ENCODE assay signal across 13 cellular contexts in genomic region chr16:75062944-75063444, GRCh38. TPM values are rescaled to one million over a fixed set of nuclear protein-coding genes. Genes with fewer than 3 reads are reported as not detected.
DNase-seq lines count a peak whose midpoint lies in the region; ATAC-seq and TF ChIP-seq lines count a peak whose summit lies in the region.
"Had no signal": no experiment of that assay in that cellular context is flagged by ENCODE, and none has a peak within 500 bp of the region (broad histone marks: within the 10 kb centered on the region; RNA-seq: fewer than 3 reads in every experiment).

No MANE protein-coding gene starts in this region.

- H3K27ac ChIP-seq in Panc1 (ENCODE audit: low read length) (peak overlapping the region; percentile 65), iPS-20b (ENCODE audit: low read length) (no peak overlapping the region), spleen (peak overlapping the region in 1 of 8 donors; percentile 17), SJCRH30 (no peak overlapping the region)
- H3K27ac ChIP-seq: KMS-11 had no signal

- peaks cover 32% of the 10 kb centered on the region for H3K4me1 ChIP-seq in Panc1 (ENCODE audit: control insufficient read depth, insufficient read depth, low read length)
- peaks cover 11% of the 10 kb centered on the region; the same call in 1 of the 2 replicates for H3K4me1 ChIP-seq in iPS-20b (ENCODE audit: insufficient read depth, low read length)
- peaks cover 0 to 56% (median 27%) of the 10 kb centered on the region in 6 donors for H3K4me1 ChIP-seq in spleen
- H3K4me1 ChIP-seq in SJCRH30 = no peaks in the 10 kb centered on the region

- DNase-seq in T-helper 1 cell (no peak), Panc1 (ENCODE audit: low read depth, low spot score) (no peak), spleen (peak; percentile 77), HUDEP-2 (lab: John Stamatoyannopoulos, UW; ENCODE audit: unreplicated experiment in 76 of 76) (no peak), SJCRH30 (no peak), inferior parietal cortex (ENCODE audit: extremely low spot score) (no peak)
- DNase-seq: 8988T, NCI-H2029, NCI-H748 treated with DMSO at 0.1 percent for 48 hours had no signal

- intact Hi-C loops in Panc1 (cut with micrococcal nuclease; ENCODE audit: unreplicated experiment) = no loop called here
- intact Hi-C loops in spleen (cut with DNase I; ENCODE audit: low total_unique reads) = no loop called here

- H3K27me3 Mint-ChIP-seq in T-helper 1 cell treated with Interleukin-12 subunit alpha and Interleukin-12 subunit beta and Interleukin-4 antibody, amounts not matched to agents 30 μg/mL and 1 μg/mL, for 36 hours (ENCODE audit: low read depth) = no peaks in the 10 kb centered on the region

- H3K4me3 Mint-ChIP-seq in T-helper 1 cell treated with Interleukin-12 subunit alpha and Interleukin-12 subunit beta and Interleukin-4 antibody, amounts not matched to agents 30 μg/mL and 1 μg/mL, for 36 hours = no peak overlapping the region

- 62 to 81% (median 71%) methylated on average over 6 to 9 of the region's 9 CpGs for WGBS in spleen, 5 donors

- peaks cover 25% of the 10 kb centered on the region for H3K36me3 Mint-ChIP-seq in T-helper 1 cell treated with Interleukin-12 subunit alpha and Interleukin-12 subunit beta and Interleukin-4 antibody, amounts not matched to agents 30 μg/mL and 1 μg/mL, for 36 hours (ENCODE audit: low read depth)

- H3K27me3 ChIP-seq in Panc1 (ENCODE audit: control insufficient read depth, insufficient read depth, low read length) (no peaks in the 10 kb centered on the region), iPS-20b (ENCODE audit: insufficient read depth, low read length) (no peaks in the 10 kb centered on the region), spleen (replicated peaks in 1 of 7) (peaks cover 0 to 22% (median 0%) of the 10 kb centered on the region in 7 donors), SJCRH30 (no peaks in the 10 kb centered on the region)

- H3K4me1 Mint-ChIP-seq in T-helper 1 cell treated with Interleukin-12 subunit alpha and Interleukin-12 subunit beta and Interleukin-4 antibody, amounts not matched to agents 30 μg/mL and 1 μg/mL, for 36 hours (ENCODE audit: low read depth) = peaks cover 63% of the 10 kb centered on the region

- no peak for TF ChIP-seq POLR2A in spleen (IDR thresholded peaks at IDR 0.05)

- no TSS peak for BruUV-seq in Panc1 (replicated peaks; lab: Mats Ljungman, UMichigan)

- H3K4me3 ChIP-seq in Panc1 (ENCODE audit: low read depth in 2 of 2, low read length in 2 of 2) (no peak overlapping the region), iPS-20b (ENCODE audit: low read length) (no peak overlapping the region), spleen (no peak overlapping the region), SJCRH30 (no peak overlapping the region)

- POLR2A ChIA-PET in Panc1 (lab: Charles Lee) = no interaction called here

- no peaks in the 10 kb centered on the region for H3K36me3 ChIP-seq in Panc1 (ENCODE audit: control insufficient read depth, insufficient read depth, low read length)
- no peaks in the 10 kb centered on the region for H3K36me3 ChIP-seq in iPS-20b (ENCODE audit: insufficient read depth, low read depth, low read length)
- no peaks in the 10 kb centered on the region for H3K36me3 ChIP-seq in spleen
- no peaks in the 10 kb centered on the region for H3K36me3 ChIP-seq in SJCRH30

- CTCF ChIA-PET in Panc1 (lab: Charles Lee) = interaction anchor here (0.6 kb wide), 2 partner anchors 12 to 132 kb away, joined by 3 to 12 read pairs; no protein-coding TSS in a partner anchor

- ATAC-seq in Panc1 = peak; percentile 29; the same call in 1 of the 2 replicates
- ATAC-seq: activated naive CD4-positive, alpha-beta T cell treated with anti-CD3 and anti-CD28 coated beads, Interleukin-2, amount 50 U/mL, for 72 hours had no signal

- 0 out of 2 replicates have a peak overlapping the region, but pooled peaks have one; percentile 11 for H3K9ac ChIP-seq in iPS-20b (ENCODE audit: low read depth, low read length)
- H3K9ac ChIP-seq: KMS-11 had no signal

- peak overlapping the region; percentile 66 for H3K27ac Mint-ChIP-seq in T-helper 1 cell treated with Interleukin-12 subunit alpha and Interleukin-12 subunit beta and Interleukin-4 antibody, amounts not matched to agents 30 μg/mL and 1 μg/mL, for 36 hours

- no peaks in the 10 kb centered on the region for H3K9me3 Mint-ChIP-seq in T-helper 1 cell treated with Interleukin-12 subunit alpha and Interleukin-12 subunit beta and Interleukin-4 antibody, amounts not matched to agents 30 μg/mL and 1 μg/mL, for 36 hours

- TF ChIP-seq CTCF in Panc1 (IDR thresholded peaks at IDR 0.05) (no peak), spleen (IDR thresholded peaks at IDR 0.05 in 8 of 11, conservative IDR thresholded peaks at IDR 0.05 in 3 of 11) (no peak)

- in situ Hi-C loops in Panc1 (cut with HindIII; ENCODE audit: low pct_unique_long_range_greater_than_20kb, low sequenced_read_pairs) = no loop called here

- H3K9me3 ChIP-seq in Panc1 (ENCODE audit: control insufficient read depth, insufficient read depth, low read depth, low read length) = no peaks in the 10 kb centered on the region
- H3K9me3 ChIP-seq in iPS-20b (ENCODE audit: insufficient read depth, low read depth, low read length) = no peaks in the 10 kb centered on the region
- no peaks in the 10 kb centered on the region for H3K9me3 ChIP-seq in spleen
- no peaks in the 10 kb centered on the region for H3K9me3 ChIP-seq in SJCRH30 (replicated peaks)

RNA-seq across cellular contexts. Expression of gene LDHD, which starts 53.6 kb away (rescaled TPM):
- total RNA-seq in Panc1 (2021; ENCODE audit: unreplicated experiment) (3.1 TPM), spleen (1 to 10 TPM in 5 of 7 donors, under 1 TPM in 2; 0.76 to 3.3 (median 1.5) TPM)
- polyA plus RNA-seq in Panc1 (2012; ENCODE audit: insufficient read length) = 6.0 TPM
- 1 to 10 TPM in 1 of 3 donors, under 1 TPM in 2; 0.53 to 1.1 (median 0.57) TPM for polyA plus RNA-seq in spleen
- 0.08 TPM in 1 of 2 replicates, not detected in the other for total RNA-seq in SJCRH30 (2014; rRNA removed; shearing (Covaris generic))
